ENCODE assay signal across 12 cellular contexts in genomic region chr2:158501301-158501700, GRCh38. TPM values are rescaled to one million over a fixed set of nuclear protein-coding genes. Genes with fewer than 3 reads are reported as not detected.
A peak's percentile ranks its signal among the peaks of the same experiment; 100 is the strongest.
DNase-seq lines count a peak whose midpoint lies in the region; ATAC-seq, FAIRE-seq and TF ChIP-seq lines count a peak whose summit lies in the region.
"Had no signal": no experiment of that assay in that cellular context is flagged by ENCODE, and none has a peak within 500 bp of the region (broad histone marks: within the 10 kb centered on the region; RNA-seq: fewer than 3 reads in every experiment).

No MANE protein-coding gene starts in this region.

- DNase-seq in H54 (ENCODE audit: insufficient read length, low spot score) (no peak), NCI-H2107 (lab: John Stamatoyannopoulos, UW) (peak; percentile 46), chondrocyte (ENCODE audit: low spot score) (no peak), pancreas (peak in 5 of 6 donors; percentile 17 to 53 (median 27))
- DNase-seq: effector memory CD8-positive, alpha-beta T cell; mucosa of descending colon; T-helper 17 cell had no signal

- no peaks in the 10 kb centered on the region for H3K9me3 Mint-ChIP-seq in chondrocyte (ENCODE audit: low read depth)
- H3K9me3 Mint-ChIP-seq: effector memory CD8-positive, alpha-beta T cell had no signal

- no peaks in the 10 kb centered on the region for H3K36me3 Mint-ChIP-seq in chondrocyte (ENCODE audit: low read depth)

- H3K27me3 ChIP-seq in pancreas = no peaks in the 10 kb centered on the region

- peaks cover 15 to 49% (median 45%) of the 10 kb centered on the region in 3 donors for H3K4me1 ChIP-seq in pancreas

- intact Hi-C loops in pancreas (cut with DNase I) = no loop called here

- peaks cover 89% of the 10 kb centered on the region for H3K4me1 Mint-ChIP-seq in chondrocyte (ENCODE audit: low read depth)

- no peak overlapping the region for H3K4me3 ChIP-seq in pancreas
- H3K4me3 ChIP-seq: mucosa of descending colon, smooth muscle cell had no signal

- no peaks in the 10 kb centered on the region for H3K36me3 ChIP-seq in pancreas

- no peak overlapping the region for H3K27ac ChIP-seq in pancreas

- H3K27ac Mint-ChIP-seq in chondrocyte (ENCODE audit: unreplicated experiment) = peak overlapping the region; percentile 81
- H3K27ac Mint-ChIP-seq: effector memory CD8-positive, alpha-beta T cell; T-helper 17 cell had no signal

- WGBS in pancreas, 2 donors = 17 to 20% methylated on average over 1 of the region's 1 CpG

- H3K4me3 Mint-ChIP-seq in chondrocyte (ENCODE audit: unreplicated experiment) = no peak overlapping the region
- H3K4me3 Mint-ChIP-seq: effector memory CD8-positive, alpha-beta T cell; T-helper 17 cell had no signal

- H3K27me3 Mint-ChIP-seq in chondrocyte (ENCODE audit: low read depth) = no peaks in the 10 kb centered on the region
- H3K27me3 Mint-ChIP-seq: effector memory CD8-positive, alpha-beta T cell; T-helper 17 cell had no signal

- no peak for TF ChIP-seq POLR2A in H54 (IDR thresholded peaks at IDR 0.05; ENCODE audit: low read depth, low read length)

- H3K9me3 ChIP-seq in pancreas = no peaks in the 10 kb centered on the region
- H3K9me3 ChIP-seq: mucosa of descending colon had no signal

- peak; percentile 84 for FAIRE-seq in H54 (lab: Jason Lieb, UNC)
- no peak for FAIRE-seq in pancreas (lab: Jason Lieb, UNC)

- no peak for TF ChIP-seq CTCF in chondrocyte (IDR thresholded peaks at IDR 0.05)
- no peak for TF ChIP-seq CTCF in pancreas (IDR thresholded peaks at IDR 0.05)

- ATAC-seq in pancreas (peak in 3 of 4 donors; percentile 32 to 44 (median 40)), HG03025 (IDR thresholded peaks at IDR 0.05; ENCODE audit: low FRiP score, unreplicated experiment) (no peak), GM19452 (IDR thresholded peaks at IDR 0.05; ENCODE audit: unreplicated experiment) (no peak), GM19395 (IDR thresholded peaks at IDR 0.05; ENCODE audit: unreplicated experiment) (no peak), GM19035 (IDR thresholded peaks at IDR 0.05; ENCODE audit: unreplicated experiment) (no peak)
- ATAC-seq: effector memory CD8-positive, alpha-beta T cell; mucosa of descending colon; T-helper 17 cell had no signal

RNA-seq across cellular contexts. Expression of gene PKP4, which starts 44.5 kb away (rescaled TPM):
- 34.9 to 69.3 TPM (median 39.4 TPM) in 3 replicates for total RNA-seq in chondrocyte
- 10 to 100 TPM; 23.6 to 46.2 (median 28.8) TPM for total RNA-seq in pancreas
- polyA plus RNA-seq in pancreas = 10 to 100 TPM; 20.4 to 37.0 TPM

RNA-seq across cellular contexts. Expression of gene CCDC148, which starts 44.7 kb away (rescaled TPM):
- 0.52 to 1.5 TPM (median 1.4 TPM) in 3 replicates for total RNA-seq in chondrocyte
- 1 to 10 TPM in 3 of 6 donors, under 1 TPM in 3; 0.38 to 1.5 (median 0.79) TPM for total RNA-seq in pancreas
- polyA plus RNA-seq in pancreas = 1 to 10 TPM in 1 of 2 donors, under 1 TPM in 1; 0.57 to 1.3 TPM
- total RNA-seq: T-helper 17 cell had no signal
- polyA plus RNA-seq: smooth muscle cell had no signal

Comparison
In these comparisons a context has a peak if more than half of its experiments do, and no peak if none do; other contexts are left out.
1. DNase-seq: peak in NCI-H2107 (single experiment) and pancreas (5 of 6); none in H54 (single experiment) and chondrocyte (single experiment).
2. ATAC-seq: peak in pancreas (3 of 4); none in HG03025 (single experiment), GM19452 (single experiment), GM19395 (single experiment) and GM19035 (single experiment).